In genomic region chr3:63167113-63167512, GRCh38 we compare ENCODE assay signal across 22 cellular contexts.
"Had no signal": no experiment of that assay in that cellular context is flagged by ENCODE, and none has a peak within 500 bp of the region (broad histone marks: within the 10 kb centered on the region; RNA-seq: fewer than 3 reads in every experiment).

No MANE protein-coding gene starts in this region.

- H3K27me3 Mint-ChIP-seq: activated CD4-positive, alpha-beta T cell treated with anti-CD3 and anti-CD28 coated beads for 36 hours; activated CD8-positive, alpha-beta T cell treated with anti-CD3 and anti-CD28 coated beads for 36 hours; activated naive CD8-positive, alpha-beta T cell treated with anti-CD3 and anti-CD28 coated beads, Interleukin-2, amount 10 ng/mL, durations not matched to agents 7 days and 5 days; T-cell had no signal

- H3K27ac ChIP-seq: adrenal gland, SK-N-MC, VCaP had no signal

- H3K4me1 Mint-ChIP-seq: activated CD4-positive, alpha-beta T cell treated with anti-CD3 and anti-CD28 coated beads for 36 hours; activated naive CD8-positive, alpha-beta T cell treated with anti-CD3 and anti-CD28 coated beads, Interleukin-2, amount 10 ng/mL, durations not matched to agents 7 days and 5 days; T-cell had no signal

- H3K4me1 ChIP-seq: adrenal gland had no signal

- H3K27ac Mint-ChIP-seq: activated CD4-positive, alpha-beta T cell treated with anti-CD3 and anti-CD28 coated beads for 36 hours; activated CD8-positive, alpha-beta T cell treated with anti-CD3 and anti-CD28 coated beads for 36 hours; activated naive CD8-positive, alpha-beta T cell treated with anti-CD3 and anti-CD28 coated beads, Interleukin-2, amount 10 ng/mL, durations not matched to agents 7 days and 5 days; activated T-cell treated with anti-CD3 and anti-CD28 coated beads, Interleukin-2, amount 50 U/mL, for 72 hours; activated T-helper 2 cell treated with anti-CD3 and anti-CD28 coated beads, Interferon-gamma antibody, Interleukin-2, Interleukin-4, amounts not matched to agents 10 μg/mL and 5 μg/mL and 100 μg/mL, durations not matched to agents 14 hours and 24 hours and 36 hours; T-cell had no signal

- DNase-seq: activated CD4-positive, alpha-beta T cell treated with anti-CD3 and anti-CD28 coated beads for 36 hours; activated CD4-positive, alpha-beta T cell treated with anti-CD3 and anti-CD28 coated beads, Interleukin-2, amount 50 U/mL, for 1 hour; activated CD8-positive, alpha-beta memory T cell treated with anti-CD3 and anti-CD28 coated beads, Interleukin-2, amount 50 U/mL, for 4 hours; activated CD8-positive, alpha-beta T cell treated with anti-CD3 and anti-CD28 coated beads for 36 hours; activated gamma-delta T cell treated with Interleukin-2 at 50 U/mL for 16 hours; activated naive CD4-positive, alpha-beta T cell treated with anti-CD3 and anti-CD28 coated beads, Interleukin-2, amount 50 U/mL, for 16 hours; activated naive CD8-positive, alpha-beta T cell treated with anti-CD3 and anti-CD28 coated beads, Interleukin-2, amount 10 ng/mL, durations not matched to agents 7 days and 5 days; activated T-cell treated with anti-CD3 and anti-CD28 coated beads, Interleukin-2, amount 50 U/mL, for 72 hours; adrenal gland; Karpas-422; NCI-H1105 treated with DMSO at 0.1 percent for 48 hours; NCI-H1436 treated with DMSO at 0.1 percent for 48 hours; NCI-H187; NCI-H2081; NCI-H510A treated with DMSO at 0.1 percent for 48 hours; PC-3; T-cell; T-helper 2 cell had no signal

- ATAC-seq: activated CD4-positive, alpha-beta T cell treated with anti-CD3 and anti-CD28 coated beads for 36 hours; activated CD8-positive, alpha-beta T cell treated with anti-CD3 and anti-CD28 coated beads for 36 hours; activated T-cell treated with anti-CD3 and anti-CD28 coated beads, Interleukin-2, amount 50 U/mL, for 72 hours; K562; PC-3; T-cell had no signal

- H3K4me3 Mint-ChIP-seq: activated CD4-positive, alpha-beta T cell treated with anti-CD3 and anti-CD28 coated beads for 36 hours; activated CD8-positive, alpha-beta T cell treated with anti-CD3 and anti-CD28 coated beads for 36 hours; activated naive CD8-positive, alpha-beta T cell treated with anti-CD3 and anti-CD28 coated beads, Interleukin-2, amount 10 ng/mL, durations not matched to agents 7 days and 5 days; activated T-cell treated with anti-CD3 and anti-CD28 coated beads, Interleukin-2, amount 50 U/mL, for 72 hours; T-cell had no signal

- H3K36me3 ChIP-seq: adrenal gland had no signal

- H3K9me3 ChIP-seq: adrenal gland had no signal

- H3K27me3 ChIP-seq: adrenal gland had no signal

- H3K4me3 ChIP-seq: adrenal gland, K562, SK-N-MC had no signal

- H3K36me3 Mint-ChIP-seq: activated naive CD8-positive, alpha-beta T cell treated with anti-CD3 and anti-CD28 coated beads, Interleukin-2, amount 10 ng/mL, durations not matched to agents 7 days and 5 days; T-cell had no signal
